ENCODE assay signal across 35 cellular contexts in genomic region chr10:91517394-91517793, GRCh38.
"Had no signal": no experiment of that assay in that cellular context is flagged by ENCODE, and none has a peak within 500 bp of the region (broad histone marks: within the 10 kb centered on the region; RNA-seq: fewer than 3 reads in every experiment).

No MANE protein-coding gene starts in this region.

- H3K27me3 ChIP-seq: MG63 had no signal

- H3K4me3 ChIP-seq: MG63 had no signal

- DNase-seq: Karpas-422, Kasumi-1, MG63, MM.1S, MV-4-11, NCI-H1048, NCI-H1092, NCI-H1092 treated with DMSO at 0.1 percent for 48 hours, NCI-H1105, NCI-H1105 treated with DMSO at 0.1 percent for 48 hours, NCI-H1417, NCI-H1417 treated with DMSO at 0.1 percent for 48 hours, NCI-H1436, NCI-H1436 treated with DMSO at 0.1 percent for 48 hours, NCI-H146, NCI-H1694, NCI-H1694 treated with DMSO at 0.1 percent for 48 hours, NCI-H187, NCI-H187 treated with DMSO at 0.1 percent for 48 hours, NCI-H1930, NCI-H2029, NCI-H2029 treated with DMSO at 0.1 percent for 48 hours, NCI-H2081, NCI-H2081 treated with DMSO at 0.1 percent for 48 hours, NCI-H2107, NCI-H2171, NCI-H2171 treated with DMSO at 0.1 percent for 48 hours, NCI-H2227 treated with DMSO at 0.1 percent for 48 hours, NCI-H226, NCI-H345, NCI-H446, NCI-H446 treated with DMSO at 0.1 percent for 48 hours, NCI-H510A, NCI-H510A treated with DMSO at 0.1 percent for 48 hours, NCI-H524 had no signal
